Comparison of ENCODE assay signal across 11 cellular contexts in the genomic region with DNA sequence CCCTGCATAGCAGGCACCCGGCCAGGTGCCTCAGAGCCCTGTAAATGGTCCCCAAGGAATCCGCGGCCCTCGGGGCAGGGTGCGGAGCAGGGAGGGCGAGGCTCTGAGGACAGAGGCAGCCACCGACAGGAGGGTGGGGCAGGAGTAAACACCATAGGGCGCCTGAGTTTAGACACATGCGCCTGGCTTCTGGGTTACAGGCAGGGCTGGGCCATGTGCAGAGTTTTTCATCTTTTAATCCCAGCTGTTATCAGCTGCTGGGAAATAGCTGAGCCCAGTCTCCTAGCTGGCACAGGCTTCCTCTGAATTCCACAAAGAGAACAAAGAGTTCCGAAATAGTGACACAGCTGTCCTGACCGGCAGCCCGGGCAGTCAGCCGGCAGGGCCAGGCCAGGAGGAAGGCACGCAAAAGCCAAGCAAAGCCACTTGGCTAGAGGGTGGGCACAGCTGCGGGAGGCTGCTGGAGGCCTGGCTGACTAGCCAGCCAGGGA.
A peak's percentile ranks its signal among the peaks of the same experiment; 100 is the strongest.
DNase-seq lines count a peak whose midpoint lies in the region; ATAC-seq and TF ChIP-seq lines count a peak whose summit lies in the region.
"Had no signal": no experiment of that assay in that cellular context is flagged by ENCODE, and none has a peak within 500 bp of the region (broad histone marks: within the 10 kb centered on the region; RNA-seq: fewer than 3 reads in every experiment).

No MANE protein-coding gene starts in this region.

- H3K4me1 ChIP-seq in mucosa of descending colon (ENCODE audit: low read depth): peaks cover 16% of the 10 kb centered on the region

- no peak for ATAC-seq in activated CD8-positive, alpha-beta T cell treated with anti-CD3 and anti-CD28 coated beads, Interleukin-2, amount 10 ng/mL, durations not matched to agents 7 days and 5 days
- ATAC-seq in activated CD8-positive, alpha-beta T cell treated with anti-CD3 and anti-CD28 coated beads for 36 hours: no peak
- ATAC-seq in esophagus mucosa: peak; percentile 67
- peak; percentile 90 for ATAC-seq in mucosa of descending colon

- peak overlapping the region; percentile 96 for H3K27ac Mint-ChIP-seq in activated CD8-positive, alpha-beta T cell treated with anti-CD3 and anti-CD28 coated beads, Interleukin-2, amount 10 ng/mL, durations not matched to agents 7 days and 5 days
- no peak overlapping the region for H3K27ac Mint-ChIP-seq in activated CD8-positive, alpha-beta T cell treated with anti-CD3 and anti-CD28 coated beads for 36 hours

- H3K9me3 Mint-ChIP-seq in activated CD8-positive, alpha-beta T cell treated with anti-CD3 and anti-CD28 coated beads, Interleukin-2, amount 10 ng/mL, durations not matched to agents 7 days and 5 days (ENCODE audit: insufficient read depth): no peaks in the 10 kb centered on the region
- no peaks in the 10 kb centered on the region for H3K9me3 Mint-ChIP-seq in activated CD8-positive, alpha-beta T cell treated with anti-CD3 and anti-CD28 coated beads for 36 hours

- peaks cover 10% of the 10 kb centered on the region for H3K4me1 Mint-ChIP-seq in activated CD8-positive, alpha-beta T cell treated with anti-CD3 and anti-CD28 coated beads, Interleukin-2, amount 10 ng/mL, durations not matched to agents 7 days and 5 days (ENCODE audit: low read depth)
- H3K4me1 Mint-ChIP-seq in activated CD8-positive, alpha-beta T cell treated with anti-CD3 and anti-CD28 coated beads for 36 hours (ENCODE audit: low read depth): peaks cover 5% of the 10 kb centered on the region

- no peaks in the 10 kb centered on the region for H3K27me3 Mint-ChIP-seq in activated CD8-positive, alpha-beta T cell treated with anti-CD3 and anti-CD28 coated beads, Interleukin-2, amount 10 ng/mL, durations not matched to agents 7 days and 5 days (ENCODE audit: low read depth)
- no peaks in the 10 kb centered on the region for H3K27me3 Mint-ChIP-seq in activated CD8-positive, alpha-beta T cell treated with anti-CD3 and anti-CD28 coated beads for 36 hours

- no peak for DNase-seq in activated CD8-positive, alpha-beta T cell treated with anti-CD3 and anti-CD28 coated beads, Interleukin-2, amount 10 ng/mL, durations not matched to agents 7 days and 5 days
- DNase-seq in activated CD8-positive, alpha-beta T cell treated with anti-CD3 and anti-CD28 coated beads for 36 hours: no peak
- peak in 2 of 3 donors; percentile 55 to 67 for DNase-seq in mucosa of descending colon
- peak; percentile 73 for DNase-seq in ureter (ENCODE audit: low spot score)
- DNase-seq in NCI-H2029 treated with DMSO at 0.1 percent for 48 hours (lab: John Stamatoyannopoulos, UW): no peak
- DNase-seq in GM19240 (ENCODE audit: insufficient read length, low spot score): no peak
- no peak for DNase-seq in NCI-H510A (lab: John Stamatoyannopoulos, UW)
- DNase-seq: activated CD8-positive, alpha-beta memory T cell treated with anti-CD3 and anti-CD28 coated beads, Interleukin-2, amount 50 U/mL, for 48 hours; NCI-H187; stimulated activated CD4-positive, alpha-beta T cell treated with anti-CD3 and anti-CD28 coated beads, Interleukin-2, amount 100 ng/mL, for 48 hours had no signal

- CTCF ChIA-PET in activated CD8-positive, alpha-beta T cell treated with anti-CD3 and anti-CD28 coated beads, Interleukin-2, amount 10 ng/mL, durations not matched to agents 7 days and 5 days (lab: Charles Lee): no interaction called here
- CTCF ChIA-PET in activated CD8-positive, alpha-beta T cell treated with anti-CD3 and anti-CD28 coated beads for 36 hours (lab: Charles Lee): no interaction called here

- POLR2A ChIA-PET in activated CD8-positive, alpha-beta T cell treated with anti-CD3 and anti-CD28 coated beads, Interleukin-2, amount 10 ng/mL, durations not matched to agents 7 days and 5 days (lab: Charles Lee): no interaction called here
- POLR2A ChIA-PET in activated CD8-positive, alpha-beta T cell treated with anti-CD3 and anti-CD28 coated beads for 36 hours (lab: Charles Lee): no interaction called here

- intact Hi-C loops in activated CD8-positive, alpha-beta T cell treated with anti-CD3 and anti-CD28 coated beads for 36 hours (cut with micrococcal nuclease): no loop called here
- intact Hi-C loops in mucosa of descending colon (cut with DNase I, micrococcal nuclease): no loop called here

- no peaks in the 10 kb centered on the region for H3K36me3 Mint-ChIP-seq in activated CD8-positive, alpha-beta T cell treated with anti-CD3 and anti-CD28 coated beads, Interleukin-2, amount 10 ng/mL, durations not matched to agents 7 days and 5 days (ENCODE audit: low read depth)
- H3K36me3 Mint-ChIP-seq in activated CD8-positive, alpha-beta T cell treated with anti-CD3 and anti-CD28 coated beads for 36 hours (ENCODE audit: low read depth): no peaks in the 10 kb centered on the region

- no peaks in the 10 kb centered on the region for H3K9me3 ChIP-seq in mucosa of descending colon

- no peaks in the 10 kb centered on the region for H3K36me3 ChIP-seq in mucosa of descending colon (ENCODE audit: low read depth)

- no peak overlapping the region for H3K4me3 Mint-ChIP-seq in activated CD8-positive, alpha-beta T cell treated with anti-CD3 and anti-CD28 coated beads, Interleukin-2, amount 10 ng/mL, durations not matched to agents 7 days and 5 days
- H3K4me3 Mint-ChIP-seq in activated CD8-positive, alpha-beta T cell treated with anti-CD3 and anti-CD28 coated beads for 36 hours: no peak overlapping the region

- no peak for TF ChIP-seq CTCF in activated CD8-positive, alpha-beta T cell treated with anti-CD3 and anti-CD28 coated beads for 36 hours (IDR thresholded peaks at IDR 0.05)
- TF ChIP-seq CTCF in mucosa of descending colon (IDR thresholded peaks at IDR 0.05): no peak

- H3K4me3 ChIP-seq in mucosa of descending colon: no peak overlapping the region

Comparison
In these comparisons a context has a peak if more than half of its experiments do, and no peak if none do; other contexts are left out.
1. ATAC-seq: peak in esophagus mucosa (single experiment) and mucosa of descending colon (single experiment); none in activated CD8-positive, alpha-beta T cell treated with anti-CD3 and anti-CD28 coated beads, Interleukin-2, amount 10 ng/mL, durations not matched to agents 7 days and 5 days (single experiment) and activated CD8-positive, alpha-beta T cell treated with anti-CD3 and anti-CD28 coated beads for 36 hours (single experiment).
2. DNase-seq: peak in mucosa of descending colon (2 of 3) and ureter (single experiment); none in activated CD8-positive, alpha-beta T cell treated with anti-CD3 and anti-CD28 coated beads, Interleukin-2, amount 10 ng/mL, durations not matched to agents 7 days and 5 days (single experiment), activated CD8-positive, alpha-beta T cell treated with anti-CD3 and anti-CD28 coated beads for 36 hours (single experiment), NCI-H2029 treated with DMSO at 0.1 percent for 48 hours (single experiment), GM19240 (single experiment) and NCI-H510A (single experiment).